Comparison of ENCODE assay signal across 10 cellular contexts in the genomic region with DNA sequence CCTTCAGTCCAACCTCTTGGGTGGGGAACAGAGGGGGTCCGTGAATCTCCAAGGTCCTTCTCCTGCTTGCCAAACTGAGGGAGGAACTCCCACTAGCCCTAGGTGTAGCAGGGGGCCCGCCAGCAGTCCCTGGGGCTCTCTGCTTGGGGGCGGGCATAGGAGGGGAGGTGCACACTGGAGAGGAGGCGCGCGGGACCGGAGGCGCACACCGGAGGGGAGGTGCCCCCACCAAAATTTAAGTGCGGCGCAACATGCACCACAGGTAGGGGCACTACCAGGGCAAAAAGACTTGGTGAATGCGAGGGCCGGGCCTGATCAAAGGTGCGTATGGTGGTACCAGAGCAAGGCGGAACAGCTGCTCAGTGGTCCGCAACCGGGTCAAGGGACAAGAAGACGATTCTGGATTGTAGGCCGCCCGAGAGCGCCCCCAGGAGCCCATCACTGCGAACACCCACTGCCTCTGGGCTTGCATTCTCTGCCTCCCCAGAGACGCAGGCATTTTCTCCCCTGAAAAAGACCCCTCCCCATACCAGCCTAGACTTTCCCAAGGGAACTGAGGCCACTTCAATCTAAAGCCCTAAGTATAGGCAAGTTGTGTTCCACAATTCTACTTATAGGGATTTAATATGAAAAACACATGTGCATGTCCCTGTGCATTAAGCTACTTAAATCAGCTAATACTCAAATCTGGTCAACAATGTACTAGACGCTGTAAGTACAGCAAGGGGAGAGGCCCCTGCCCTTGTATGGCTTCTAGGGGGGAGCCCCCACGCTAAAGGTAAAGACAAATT. TPM values are rescaled to one million over a fixed set of nuclear protein-coding genes. Genes with fewer than 3 reads are reported as not detected.
DNase-seq lines count a peak whose midpoint lies in the region; ATAC-seq, FAIRE-seq and TF ChIP-seq lines count a peak whose summit lies in the region.
"Had no signal": no experiment of that assay in that cellular context is flagged by ENCODE, and none has a peak within 500 bp of the region (broad histone marks: within the 10 kb centered on the region; RNA-seq: fewer than 3 reads in every experiment).

No MANE protein-coding gene starts in this region.

- POLR2A ChIA-PET in A673 (lab: Charles Lee; ENCODE audit: low non-redundant PET) = no interaction called here

- intact Hi-C loops in A673 (cut with micrococcal nuclease; ENCODE audit: unreplicated experiment) (no loop called here), lower lobe of right lung (cut with DNase I) (no loop called here)

- H3K9me3 ChIP-seq in A673 (ENCODE audit: low read depth, low read length, poor library complexity, severe bottlenecking) (no peaks in the 10 kb centered on the region), lower lobe of right lung (no peaks in the 10 kb centered on the region)

- CTCF ChIA-PET in A673 (lab: Charles Lee) = no interaction called here

- H3K27ac ChIP-seq in A673 (ENCODE audit: low read depth, low read length, poor library complexity, severe bottlenecking) (no peak overlapping the region), lower lobe of right lung (no peak overlapping the region)

- peak overlapping the region; percentile 41 for H3K4me3 ChIP-seq in A673 (ENCODE audit: low read depth, low read length, poor library complexity, severe bottlenecking)
- H3K4me3 ChIP-seq in astrocyte of the spinal cord (ENCODE audit: low read depth, low read length) = peak overlapping the region; percentile 61
- H3K4me3 ChIP-seq in lower lobe of right lung = peak overlapping the region; percentile 49

- in situ Hi-C loops in astrocyte of the spinal cord (cut with HindIII; ENCODE audit: low sequenced_read_pairs) = no loop called here

- no peak for TF ChIP-seq POLR2A in GM12891 (IDR thresholded peaks at IDR 0.05; ENCODE audit: low read depth, low read length)
- TF ChIP-seq POLR2A in GM18505 (IDR thresholded peaks at IDR 0.05; ENCODE audit: borderline replicate concordance, extremely low read depth, insufficient read depth, insufficient read length) = no peak

- DNase-seq in A673 (ENCODE audit: low spot score) (no peak), GM12891 (ENCODE audit: insufficient read length, low spot score) (peak; percentile 18), astrocyte of the spinal cord (ENCODE audit: low read depth, low spot score) (peak; percentile 53), lower lobe of right lung (no peak), foreskin melanocyte (no peak), AG08395 (ENCODE audit: low spot score) (no peak)
- DNase-seq: NCI-H2171, occipital lobe had no signal

- no peak for FAIRE-seq in GM12891 (lab: Jason Lieb, UNC)

- H3K36me3 ChIP-seq in A673 (ENCODE audit: insufficient read depth, low read length, poor library complexity, severe bottlenecking) = no peaks in the 10 kb centered on the region
- H3K36me3 ChIP-seq in lower lobe of right lung = no peaks in the 10 kb centered on the region

- H3K4me1 ChIP-seq in A673 (ENCODE audit: insufficient read depth, low read length, poor library complexity, severe bottlenecking) = no peaks in the 10 kb centered on the region
- H3K4me1 ChIP-seq in lower lobe of right lung = peaks cover 20% of the 10 kb centered on the region

- ATAC-seq in lower lobe of right lung (no peak), HG03159 (IDR thresholded peaks at IDR 0.05; ENCODE audit: unreplicated experiment) (no peak), GM18505 (IDR thresholded peaks at IDR 0.05; ENCODE audit: unreplicated experiment) (no peak)

- no TSS peak for BruUV-seq in A673 (replicated peaks; lab: Mats Ljungman, UMichigan)

- TF ChIP-seq CTCF in A673 (conservative IDR thresholded peaks at IDR 0.05; ENCODE audit: low read depth, low read length) (no peak), astrocyte of the spinal cord (IDR thresholded peaks at IDR 0.05; ENCODE audit: low read depth, low read length) (peak; percentile 52), lower lobe of right lung (IDR thresholded peaks at IDR 0.05) (peak; percentile 12)

- H3K27me3 ChIP-seq in A673 (replicated peaks; ENCODE audit: insufficient read depth, low read depth, low read length, poor library complexity) = peaks cover 9% of the 10 kb centered on the region
- H3K27me3 ChIP-seq in lower lobe of right lung (ENCODE audit: low read depth) = no peaks in the 10 kb centered on the region

TF ChIP-seq in GM12891, 5 proteins besides CTCF, POLR2A, EP300 and RAD21:
- TF ChIP-seq TAF1 (IDR thresholded peaks at IDR 0.05; ENCODE audit: low read depth, low read length) (no peak), POU2F2 (IDR thresholded peaks at IDR 0.05; ENCODE audit: low read depth, low read length) (no peak), PAX5 (IDR thresholded peaks at IDR 0.05; ENCODE audit: insufficient read depth, low read length, severe bottlenecking) (no peak), POLR2AphosphoS5 (IDR thresholded peaks at IDR 0.05; ENCODE audit: low read depth, low read length) (no peak), SPI1 (IDR thresholded peaks at IDR 0.05; ENCODE audit: low read depth, low read length) (no peak)

RNA-seq across cellular contexts. Expression of a gene that starts 50.6 kb away (rescaled TPM):
- total RNA-seq in A673 (2021) (108 and 115 TPM in 2 replicates), lower lobe of right lung (140 TPM)
- polyA plus RNA-seq in GM12891 (2012; ENCODE audit: low read depth, missing spikeins) = not detected

RNA-seq across cellular contexts. Expression of a gene that starts 53.3 kb away (rescaled TPM):
- total RNA-seq in A673 (2021) = 72.0 and 73.0 TPM in 2 replicates
- 3.6 TPM for polyA plus RNA-seq in GM12891 (2012; ENCODE audit: low read depth, missing spikeins)
- 61.9 TPM for total RNA-seq in lower lobe of right lung

Comparison
In these comparisons a context has a peak if more than half of its experiments do, and no peak if none do; other contexts are left out.
1. DNase-seq: peak in GM12891 (single experiment) and astrocyte of the spinal cord (single experiment); none in A673 (single experiment), lower lobe of right lung (single experiment), foreskin melanocyte (single experiment) and AG08395 (single experiment).
2. Peak in every context shown above with its lines, with median percentiles within 50 percentile points of each other: H3K4me3 ChIP-seq.